ENCODE assay signal across 8 cellular contexts in the genomic region with DNA sequence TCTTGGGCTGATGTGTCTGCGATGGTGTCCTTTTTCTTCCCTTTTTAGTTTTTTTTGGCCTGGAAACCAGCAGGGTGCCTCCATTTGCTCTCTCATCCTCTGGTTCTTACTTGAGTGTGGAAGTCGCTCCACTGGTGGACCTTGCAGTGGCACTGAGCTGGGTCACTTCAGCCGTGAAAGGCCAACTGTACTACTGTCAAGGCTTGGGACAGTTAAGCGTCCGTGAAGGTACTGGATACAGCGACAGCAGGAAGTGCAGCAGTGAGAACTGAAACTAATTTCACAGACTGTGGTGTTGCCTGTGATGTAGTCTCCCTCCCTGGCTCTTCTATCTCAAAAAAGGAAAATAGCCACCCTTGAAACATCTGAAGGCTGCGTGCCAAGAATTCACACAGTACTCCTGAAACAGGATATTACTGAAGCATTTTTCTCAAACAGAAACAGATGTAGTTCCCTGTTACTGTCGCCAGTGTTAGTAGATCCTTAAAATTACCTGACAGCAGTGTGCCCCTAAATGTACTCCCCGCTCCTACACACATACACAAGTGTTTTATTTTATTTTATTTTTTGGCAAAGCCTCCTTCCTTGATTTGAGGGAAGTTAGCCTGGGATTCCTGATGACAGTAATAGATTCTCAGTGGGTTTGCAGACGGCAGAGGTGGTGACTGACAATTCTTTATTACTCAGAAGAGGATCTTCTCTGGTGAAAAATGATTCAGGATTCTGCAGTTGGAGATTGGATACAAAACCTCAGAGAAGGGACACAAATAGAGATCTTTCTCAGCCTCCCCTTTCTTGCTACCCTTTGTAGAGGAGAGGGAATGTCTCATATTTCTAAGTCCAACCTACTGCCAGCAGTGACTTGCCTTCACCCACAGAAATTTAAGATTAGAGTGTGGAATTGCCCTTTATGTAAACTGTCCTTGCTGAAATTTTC. TPM values are rescaled to one million over a fixed set of nuclear protein-coding genes. Genes with fewer than 3 reads are reported as not detected.
DNase-seq lines count a peak whose midpoint lies in the region; ATAC-seq and TF ChIP-seq lines count a peak whose summit lies in the region.

No MANE protein-coding gene starts in this region.

- H3K27me3 ChIP-seq in IMR-90 (ENCODE audit: control insufficient read depth, insufficient read depth, low read length) (no peaks in the 10 kb centered on the region), dorsolateral prefrontal cortex (no peaks in the 10 kb centered on the region), mucosa of stomach (ENCODE audit: control insufficient read depth, insufficient read depth, low read length) (no peaks in the 10 kb centered on the region), aorta (ENCODE audit: control insufficient read depth in 1 of 2, insufficient read depth in 2 of 2, low read length in 1 of 2) (no peaks in the 10 kb centered on the region)

- H3K14ac ChIP-seq in IMR-90 (replicated peaks; ENCODE audit: low read depth, low read length): peak overlapping the region; percentile 87

- in situ Hi-C loops in IMR-90 (cut with MboI; ENCODE audit: low sequenced_read_pairs): no loop called here

- intact Hi-C loops in IMR-90 (cut with micrococcal nuclease): loop anchor here (2.0 kb wide), 1 partner anchor 15 kb away; no protein-coding TSS in a partner anchor
- intact Hi-C loops in dorsolateral prefrontal cortex (cut with DNase I): no loop called here
- intact Hi-C loops in aorta (cut with DNase I): loop anchor here in 1 of 2 donors (5.0 kb wide), 1 partner anchor 42 kb away; no protein-coding TSS in a partner anchor

- H3K9me3 Mint-ChIP-seq in T-cell: no peaks in the 10 kb centered on the region

- no peaks in the 10 kb centered on the region for H3K9me3 ChIP-seq in IMR-90 (ENCODE audit: control insufficient read depth, insufficient read depth, low read length)
- no peaks in the 10 kb centered on the region for H3K9me3 ChIP-seq in mucosa of stomach (ENCODE audit: control insufficient read depth, low read length)
- H3K9me3 ChIP-seq in aorta (ENCODE audit: control insufficient read depth, low read length): no peaks in the 10 kb centered on the region

- peak overlapping the region; percentile 45 for H3K9ac ChIP-seq in IMR-90 (ENCODE audit: low read depth, low read length)
- peak overlapping the region; percentile 49 for H3K9ac ChIP-seq in mucosa of stomach (ENCODE audit: low read length)

- 56% methylated on average over 4 of the region's 10 CpGs; no CpG with 5 or more reads in 1 of the 2 experiments for WGBS in IMR-90 (ENCODE audit: extremely low coverage in 2 of 2, insufficient read length in 1 of 2), 2 experiments
- 41 to 50% methylated on average over 10 of the region's 10 CpGs for WGBS in aorta, 2 donors

- H3K36me3 Mint-ChIP-seq in T-cell: no peaks in the 10 kb centered on the region

- peaks cover 21% of the 10 kb centered on the region for H3K9me1 ChIP-seq in IMR-90 (ENCODE audit: insufficient read depth, low read length)

- peak; percentile 49 for DNase-seq in GDM1 (lab: John Stamatoyannopoulos, UW)
- DNase-seq in IMR-90: peak; percentile 84
- DNase-seq in T-cell: peak in 29 of 34 experiments; percentile 14 to 55 (median 32)
- peak in 2 of 10 donors; percentile 36 to 67 for DNase-seq in dorsolateral prefrontal cortex
- DNase-seq in aorta: peak in 1 of 2 donors; percentile 68
- DNase-seq in COLO829 (ENCODE audit: low spot score): no peak

- ATAC-seq in GM21367 (IDR thresholded peaks at IDR 0.05; ENCODE audit: unreplicated experiment) (peak; percentile 46), IMR-90 (ENCODE audit: low read depth) (peak; percentile 9), T-cell (replicated peaks in 1 of 4) (peak; percentile 34 to 42 (median 38)), aorta (ENCODE audit: low FRiP score) (peak; percentile 27)

- H3K4me2 ChIP-seq in IMR-90 (ENCODE audit: low read depth, low read length): peak overlapping the region; percentile 68

- peak overlapping the region; percentile 87 for H2BK5ac ChIP-seq in IMR-90 (ENCODE audit: low read depth, low read length, poor library complexity, severe bottlenecking)

- CTCF ChIA-PET in IMR-90 (lab: Yijun Ruan, JAX) (interaction anchor here (0.7 to 0.8 kb wide), 2 partner anchors 36 to 111 kb away, joined by 4 read pairs; no protein-coding TSS in a partner anchor), T-cell (lab: Charles Lee) (interaction anchor here in 1 of 2 donors (0.6 to 1.2 kb wide), 4 partner anchors 9 to 835 kb away, joined by 3 to 4 read pairs (median 3); no protein-coding TSS in a partner anchor)

- peak overlapping the region; percentile 80 for H2AK9ac ChIP-seq in IMR-90 (replicated peaks; ENCODE audit: low read depth, low read length, poor library complexity)

- no peaks in the 10 kb centered on the region for H3K27me3 Mint-ChIP-seq in T-cell

- H3K27ac Mint-ChIP-seq in T-cell: peak overlapping the region; percentile 97 to 100

- dilution Hi-C loops in IMR-90 (cut with HindIII; ENCODE audit: low sequenced_read_pairs, unreplicated experiment): no loop called here

- H2BK20ac ChIP-seq in IMR-90 (ENCODE audit: low read depth, low read length): peak overlapping the region; percentile 36

- TF ChIP-seq CTCF in IMR-90 (conservative IDR thresholded peaks at IDR 0.05; ENCODE audit: low read depth, low read length): no peak
- peak in 6 of 56 donors; percentile 4 to 22 (median 12) for TF ChIP-seq CTCF in dorsolateral prefrontal cortex (IDR thresholded peaks at IDR 0.05 in 54 of 56, conservative IDR thresholded peaks at IDR 0.05 in 2 of 56; ENCODE audit: low read depth in 1 of 56, partially characterized antibody in 56 of 56)

- POLR2A ChIA-PET in IMR-90 (lab: Charles Lee; ENCODE audit: unreplicated experiment): interaction anchor here (0.6 to 0.9 kb wide), 2 partner anchors 10 to 95 kb away, joined by 3 read pairs; no protein-coding TSS in a partner anchor
- POLR2A ChIA-PET in T-cell (lab: Charles Lee): interaction anchor here (0.5 to 0.9 kb wide), 6 partner anchors 8 to 182 kb away, joined by 3 read pairs; no protein-coding TSS in a partner anchor

- H3K4me3 ChIP-seq in IMR-90 (ENCODE audit: insufficient read depth, low read depth, low read length): peak overlapping the region; percentile 10; the same call in 1 of the 2 replicates
- peak overlapping the region in 43 of 59 donors; percentile 0 to 87 (median 21) for H3K4me3 ChIP-seq in dorsolateral prefrontal cortex
- H3K4me3 ChIP-seq in mucosa of stomach (ENCODE audit: low read length): peak overlapping the region; percentile 2
- H3K4me3 ChIP-seq in aorta (ENCODE audit: low read length in 2 of 2): no peak overlapping the region

- H2AFZ ChIP-seq in IMR-90 (replicated peaks; ENCODE audit: low read length, poor library complexity): peak overlapping the region; percentile 70

- peaks cover 27 to 82% of the 10 kb centered on the region in 2 experiments for H3K79me1 ChIP-seq in IMR-90 (ENCODE audit: low read depth in 1 of 2, low read length in 2 of 2)

- H3K18ac ChIP-seq in IMR-90 (ENCODE audit: low read depth, low read length): peak overlapping the region; percentile 52

- H3K27ac ChIP-seq in IMR-90 (ENCODE audit: insufficient read depth, low read length) (peak overlapping the region; percentile 66), dorsolateral prefrontal cortex (peak overlapping the region in 55 of 59 donors; percentile 1 to 98 (median 75)), aorta (ENCODE audit: low read depth in 1 of 2, low read length in 2 of 2) (peak overlapping the region; percentile 4 to 87)

- H2BK120ac ChIP-seq in IMR-90 (ENCODE audit: low read depth, low read length): peak overlapping the region; percentile 75

- H4K5ac ChIP-seq in IMR-90 (ENCODE audit: low read depth, low read length): peak overlapping the region; percentile 21

- H3K36me3 ChIP-seq in IMR-90 (ENCODE audit: control insufficient read depth, insufficient read depth, low read length): no peaks in the 10 kb centered on the region
- no peaks in the 10 kb centered on the region for H3K36me3 ChIP-seq in mucosa of stomach (ENCODE audit: control insufficient read depth, insufficient read depth, low read length)
- no peaks in the 10 kb centered on the region for H3K36me3 ChIP-seq in aorta (ENCODE audit: control insufficient read depth in 1 of 2, insufficient read depth in 2 of 2, low read length in 1 of 2)

- H2BK15ac ChIP-seq in IMR-90 (ENCODE audit: low read depth, low read length): peak overlapping the region; percentile 84

- H3K56ac ChIP-seq in IMR-90 (ENCODE audit: extremely low read depth, insufficient read depth, low read length): peak overlapping the region; percentile 27

- peak overlapping the region; percentile 78 for H4K91ac ChIP-seq in IMR-90 (ENCODE audit: insufficient read depth, low read depth, low read length)

- peak overlapping the region; percentile 12 to 82 for H4K8ac ChIP-seq in IMR-90 (ENCODE audit: low read depth in 2 of 2, low read length in 2 of 2)

- H2AK5ac ChIP-seq in IMR-90 (ENCODE audit: low read depth, low read length): peak overlapping the region; percentile 65

- peak overlapping the region; percentile 89 for H3K4ac ChIP-seq in IMR-90 (ENCODE audit: low read depth, low read length)

- H4K20me1 ChIP-seq in IMR-90 (ENCODE audit: insufficient read depth, low read length): peaks cover 63% of the 10 kb centered on the region

- no TSS peak for BruUV-seq in IMR-90 (replicated peaks; lab: Mats Ljungman, UMichigan)

- peaks cover 89 to 91% (median 91%) of the 10 kb centered on the region in 3 donors for H3K4me1 Mint-ChIP-seq in T-cell

- no peak for TF ChIP-seq RAD21 in IMR-90 (IDR thresholded peaks at IDR 0.05; ENCODE audit: low read length)

- H3K4me1 ChIP-seq in IMR-90 (ENCODE audit: control insufficient read depth, insufficient read depth, low read length): peaks cover 25% of the 10 kb centered on the region
- H3K4me1 ChIP-seq in mucosa of stomach (ENCODE audit: control insufficient read depth, insufficient read depth, low read length): peaks cover 64% of the 10 kb centered on the region
- H3K4me1 ChIP-seq in aorta (ENCODE audit: control insufficient read depth in 1 of 2, insufficient read depth in 2 of 2, low read length in 2 of 2): peaks cover 4 to 13% of the 10 kb centered on the region in 2 donors

- H3K4me3 Mint-ChIP-seq in T-cell: peak overlapping the region; percentile 87 to 97 (median 94)

- H3K23ac ChIP-seq in IMR-90 (ENCODE audit: low read depth, low read length): peak overlapping the region; percentile 76; the same call in 1 of the 2 replicates

- no peak for TF ChIP-seq POLR2A in IMR-90 (IDR thresholded peaks at IDR 0.05; ENCODE audit: low read depth, low read length)

RNA-seq across cellular contexts. Expression of gene SUSD6, which starts 4.3 kb away (rescaled TPM):
- total RNA-seq in IMR-90 (2012; rRNA removed) (2.3 and 2.5 TPM in 2 replicates), T-cell (10 to 100 TPM; 53.5 to 75.5 (median 60.4) TPM), dorsolateral prefrontal cortex (10 to 100 TPM; 25.2 to 57.8 (median 35.8) TPM), aorta (10 to 100 TPM; 51.3 to 59.9 TPM)
- polyA plus RNA-seq in IMR-90 (2012; rRNA removed) (10.1 and 10.4 TPM in 2 replicates), aorta (10 to 100 TPM in 1 of 2 donors, 1 to 10 TPM in 1; 7.4 to 16.1 TPM)
- polyA plus RNA-seq in IMR-90 (2012; cell fraction: cytosol; rRNA removed): 5.9 and 7.7 TPM in 2 replicates
- polyA plus RNA-seq in IMR-90 (2012; cell fraction: nucleus; rRNA removed; ENCODE audit: low replicate concordance): 21.8 and 29.0 TPM in 2 replicates

RNA-seq across cellular contexts. Expression of gene CCDC177, which starts 41.1 kb away (rescaled TPM):
- total RNA-seq in IMR-90 (2012; rRNA removed) (not detected in 2 replicates), T-cell (not detected), dorsolateral prefrontal cortex (10 to 100 TPM in 59 of 120 experiments, 1 to 10 TPM in 61; 2.8 to 14.6 (median 10.0) TPM), aorta (not detected)
- polyA plus RNA-seq in IMR-90 (2012; rRNA removed) (not detected in 2 replicates), aorta (not detected)
- not detected in 2 replicates for polyA plus RNA-seq in IMR-90 (2012; cell fraction: cytosol; rRNA removed)
- not detected in 2 replicates for polyA plus RNA-seq in IMR-90 (2012; cell fraction: nucleus; rRNA removed; ENCODE audit: low replicate concordance)

Comparison
In these comparisons a context has a peak if more than half of its experiments do, and no peak if none do; other contexts are left out.
1. H3K4me3 ChIP-seq: peak in IMR-90 (single experiment), dorsolateral prefrontal cortex (43 of 59) and mucosa of stomach (single experiment); none in aorta (0 of 2).
2. Peak in every context shown above with its lines, with median percentiles within 50 percentile points of each other: ATAC-seq and H3K27ac ChIP-seq.